Comparison of ENCODE assay signal across 27 cellular contexts in the genomic region with DNA sequence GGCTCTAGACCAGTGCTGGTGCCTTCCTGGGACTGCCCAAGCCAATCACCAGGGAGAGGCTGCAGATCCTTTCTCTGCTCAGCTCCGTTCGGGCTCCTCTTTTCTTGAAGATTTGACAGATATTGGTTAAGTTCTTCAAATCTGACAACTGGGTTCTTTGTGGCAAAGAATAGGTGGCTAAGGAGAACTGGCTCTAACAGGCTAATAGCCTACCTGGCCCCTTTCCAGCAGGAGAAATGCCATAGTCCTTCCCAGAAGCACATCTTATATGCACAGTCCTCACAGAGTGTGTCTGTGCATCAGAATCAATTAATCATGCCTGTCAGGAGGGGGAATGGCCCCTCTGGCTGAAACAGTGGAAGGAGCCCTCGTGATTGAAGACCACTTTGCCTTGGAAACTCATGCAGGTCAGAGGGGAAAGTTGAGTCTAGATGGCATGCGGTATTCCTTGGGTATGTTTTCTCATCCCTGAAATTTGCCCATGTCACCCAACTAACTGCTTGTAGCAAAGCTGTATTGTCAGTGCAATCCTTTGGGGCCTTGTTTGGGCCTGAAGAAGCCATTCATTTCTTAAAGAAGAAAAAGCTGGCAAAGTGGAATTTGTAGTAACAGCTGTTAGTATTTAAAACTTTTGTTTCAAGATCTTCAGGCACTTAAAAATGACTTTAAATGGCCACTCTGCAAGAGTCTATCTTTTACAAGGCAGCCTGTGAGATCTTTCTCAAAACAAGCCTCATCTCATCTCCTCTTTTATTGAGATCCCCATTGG.
DNase-seq lines count a peak whose midpoint lies in the region; ATAC-seq and TF ChIP-seq lines count a peak whose summit lies in the region.
"Had no signal": no experiment of that assay in that cellular context is flagged by ENCODE, and none has a peak within 500 bp of the region (broad histone marks: within the 10 kb centered on the region; RNA-seq: fewer than 3 reads in every experiment).

No MANE protein-coding gene starts in this region.

- CTCF ChIA-PET in A673 (lab: Charles Lee) = no interaction called here
- CTCF ChIA-PET in WTC11 (lab: Charles Lee) = no interaction called here

- intact Hi-C loops in A673 (cut with micrococcal nuclease; ENCODE audit: unreplicated experiment) = no loop called here

- H3K36me3 Mint-ChIP-seq in T-helper 2 cell treated with Interferon-gamma antibody and Interleukin-4, amounts not matched to agents 5 μg/mL and 100 μg/mL, for 36 hours (ENCODE audit: low read depth) = no peaks in the 10 kb centered on the region
- no peaks in the 10 kb centered on the region for H3K36me3 Mint-ChIP-seq in WTC11

- DNase-seq in A673 (ENCODE audit: low spot score) (peak; percentile 28), SK-N-MC (ENCODE audit: low read depth, low spot score) (no peak), left kidney (ENCODE audit: low read depth, low spot score) (peak; percentile 60), retina (peak; percentile 62), HuH-7 (ENCODE audit: low spot score) (no peak), WTC11 (ENCODE audit: low spot score) (no peak)
- no peak for DNase-seq in T-helper 2 cell treated with Interferon-gamma antibody and Interleukin-4, amounts not matched to agents 5 μg/mL and 100 μg/mL, for 36 hours (ENCODE audit: low spot score)
- DNase-seq: activated CD4-positive, CD25-positive, alpha-beta regulatory T cell treated with anti-CD3 and anti-CD28 coated beads, Interleukin-2, amount 50 U/mL, for 72 hours; activated CD8-positive, alpha-beta memory T cell treated with anti-CD3 and anti-CD28 coated beads for 24 hours; activated naive CD4-positive, alpha-beta T cell treated with anti-CD3 and anti-CD28 coated beads for 36 hours; activated T-cell treated with anti-CD3 and anti-CD28 coated beads, Interleukin-2, amount 50 U/mL, for 48 hours; amniotic stem cell; COR-L47; dermis blood vessel endothelial cell; GOT3; immature natural killer cell; left ventricle myocardium superior; NCI-H1417 treated with DMSO at 0.1 percent for 48 hours; NCI-H2227 treated with DMSO at 0.1 percent for 48 hours; NCI-H748 treated with DMSO at 0.1 percent for 48 hours; stimulated activated CD4-positive, alpha-beta T cell treated with anti-CD3 and anti-CD28 coated beads, Interleukin-2, amount 100 ng/mL, for 48 hours; stimulated activated naive CD4-positive, alpha-beta T cell treated with Interleukin-2 at 50 U/mL for 16 hours; upper lobe of left lung had no signal

- H3K9me3 ChIP-seq in A673 (ENCODE audit: low read depth, low read length, poor library complexity, severe bottlenecking) = no peaks in the 10 kb centered on the region
- H3K9me3 ChIP-seq in SK-N-MC (ENCODE audit: low read depth, low read length) = no peaks in the 10 kb centered on the region
- H3K9me3 ChIP-seq: BLaER1, upper lobe of left lung had no signal

- H3K27me3 Mint-ChIP-seq in T-helper 2 cell treated with Interferon-gamma antibody and Interleukin-4, amounts not matched to agents 5 μg/mL and 100 μg/mL, for 36 hours (ENCODE audit: low read depth) = no peaks in the 10 kb centered on the region
- H3K27me3 Mint-ChIP-seq in WTC11 (ENCODE audit: low read depth) = no peaks in the 10 kb centered on the region

- H3K27ac ChIP-seq in A673 (ENCODE audit: low read depth, low read length, poor library complexity, severe bottlenecking) (peak overlapping the region; percentile 34), SK-N-MC (peak overlapping the region; percentile 38; the same call in 1 of the 2 replicates)
- H3K27ac ChIP-seq: BLaER1, cardiac muscle cell, upper lobe of left lung had no signal

- H3K36me3 ChIP-seq in A673 (ENCODE audit: insufficient read depth, low read length, poor library complexity, severe bottlenecking) = no peaks in the 10 kb centered on the region
- no peaks in the 10 kb centered on the region for H3K36me3 ChIP-seq in SK-N-MC (ENCODE audit: insufficient read depth, low read length)
- H3K36me3 ChIP-seq: BLaER1, cardiac muscle cell, upper lobe of left lung had no signal

- TF ChIP-seq CTCF in A673 (conservative IDR thresholded peaks at IDR 0.05; ENCODE audit: low read depth, low read length) (no peak), WTC11 (IDR thresholded peaks at IDR 0.05) (no peak)

- no peaks in the 10 kb centered on the region for H3K4me1 Mint-ChIP-seq in T-helper 2 cell treated with Interferon-gamma antibody and Interleukin-4, amounts not matched to agents 5 μg/mL and 100 μg/mL, for 36 hours (ENCODE audit: low read depth)
- H3K4me1 Mint-ChIP-seq in WTC11 = peaks cover 11% of the 10 kb centered on the region
- H3K4me1 Mint-ChIP-seq: immature natural killer cell had no signal

- ATAC-seq in GM21381 (IDR thresholded peaks at IDR 0.05; ENCODE audit: unreplicated experiment) = no peak
- no peak for ATAC-seq in WTC11
- ATAC-seq: HepG2, left ventricle myocardium superior had no signal

- H3K27ac Mint-ChIP-seq in T-helper 2 cell treated with Interferon-gamma antibody and Interleukin-4, amounts not matched to agents 5 μg/mL and 100 μg/mL, for 36 hours = no peak overlapping the region
- no peak overlapping the region for H3K27ac Mint-ChIP-seq in WTC11
- H3K27ac Mint-ChIP-seq: activated naive CD4-positive, alpha-beta T cell treated with anti-CD3 and anti-CD28 coated beads for 36 hours; immature natural killer cell had no signal

- H3K4me3 ChIP-seq in A673 (ENCODE audit: low read depth, low read length, poor library complexity, severe bottlenecking) = no peak overlapping the region
- H3K4me3 ChIP-seq in SK-N-MC = no peak overlapping the region
- H3K4me3 ChIP-seq: BLaER1, cardiac muscle cell, upper lobe of left lung had no signal

- H3K9ac ChIP-seq in SK-N-MC (ENCODE audit: insufficient read length) = no peak overlapping the region
- H3K9ac ChIP-seq: BLaER1 had no signal

- no peaks in the 10 kb centered on the region for H3K27me3 ChIP-seq in A673 (replicated peaks; ENCODE audit: insufficient read depth, low read depth, low read length, poor library complexity)
- H3K27me3 ChIP-seq: BLaER1, cardiac muscle cell, upper lobe of left lung had no signal

- no peaks in the 10 kb centered on the region for H3K9me3 Mint-ChIP-seq in T-helper 2 cell treated with Interferon-gamma antibody and Interleukin-4, amounts not matched to agents 5 μg/mL and 100 μg/mL, for 36 hours
- H3K9me3 Mint-ChIP-seq in WTC11 = peaks cover 4% of the 10 kb centered on the region; the same call in 1 of the 2 replicates
- H3K9me3 Mint-ChIP-seq: activated naive CD4-positive, alpha-beta T cell treated with anti-CD3 and anti-CD28 coated beads for 36 hours had no signal

- no peak overlapping the region for H3K4me3 Mint-ChIP-seq in T-helper 2 cell treated with Interferon-gamma antibody and Interleukin-4, amounts not matched to agents 5 μg/mL and 100 μg/mL, for 36 hours
- H3K4me3 Mint-ChIP-seq in WTC11 = no peak overlapping the region
- H3K4me3 Mint-ChIP-seq: activated naive CD4-positive, alpha-beta T cell treated with anti-CD3 and anti-CD28 coated beads for 36 hours; immature natural killer cell had no signal

- POLR2A ChIA-PET in A673 (lab: Charles Lee; ENCODE audit: low non-redundant PET) = interaction anchor here (0.5 kb wide), 1 partner anchor 147 kb away, joined by 9 read pairs; no protein-coding TSS in a partner anchor
- POLR2A ChIA-PET in WTC11 (lab: Charles Lee) = no interaction called here

- H3K4me1 ChIP-seq in A673 (ENCODE audit: insufficient read depth, low read length, poor library complexity, severe bottlenecking) = peaks cover 14% of the 10 kb centered on the region

- no TSS peak for BruUV-seq in A673 (replicated peaks; lab: Mats Ljungman, UMichigan)

TF ChIP-seq in WTC11, 78 proteins besides CTCF, POLR2A, EP300 and RAD21 (continues in another document):
- TF ChIP-seq AR (CRISPR knock-in tag; IDR thresholded peaks at IDR 0.05) (no peak), MYBL2 (CRISPR knock-in tag; IDR thresholded peaks at IDR 0.05) (no peak), ZNF396 (CRISPR knock-in tag; IDR thresholded peaks at IDR 0.05; ENCODE audit: borderline replicate concordance) (no peak), ZNF416 (CRISPR knock-in tag; IDR thresholded peaks at IDR 0.05) (no peak), RORB (CRISPR knock-in tag; IDR thresholded peaks at IDR 0.05) (no peak), SMAD4 (CRISPR knock-in tag; IDR thresholded peaks at IDR 0.05) (no peak), ZNF317 (CRISPR knock-in tag; IDR thresholded peaks at IDR 0.05; ENCODE audit: borderline replicate concordance, low read depth) (no peak)
- TF ChIP-seq, protein P1, sequence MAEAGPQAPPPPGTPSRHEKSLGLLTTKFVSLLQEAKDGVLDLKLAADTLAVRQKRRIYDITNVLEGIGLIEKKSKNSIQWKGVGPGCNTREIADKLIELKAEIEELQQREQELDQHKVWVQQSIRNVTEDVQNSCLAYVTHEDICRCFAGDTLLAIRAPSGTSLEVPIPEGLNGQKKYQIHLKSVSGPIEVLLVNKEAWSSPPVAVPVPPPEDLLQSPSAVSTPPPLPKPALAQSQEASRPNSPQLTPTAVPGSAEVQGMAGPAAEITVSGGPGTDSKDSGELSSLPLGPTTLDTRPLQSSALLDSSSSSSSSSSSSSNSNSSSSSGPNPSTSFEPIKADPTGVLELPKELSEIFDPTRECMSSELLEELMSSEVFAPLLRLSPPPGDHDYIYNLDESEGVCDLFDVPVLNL (CRISPR knock-in tag; IDR thresholded peaks at IDR 0.05; ENCODE audit: borderline replicate concordance, low read depth) = no peak

Comparison
In these comparisons a context has a peak if more than half of its experiments do, and no peak if none do; other contexts are left out.
1. DNase-seq: peak in A673 (single experiment), left kidney (single experiment) and retina (single experiment); none in SK-N-MC (single experiment), HuH-7 (single experiment), T-helper 2 cell treated with Interferon-gamma antibody and Interleukin-4, amounts not matched to agents 5 μg/mL and 100 μg/mL, for 36 hours (single experiment) and WTC11 (single experiment).